In the genomic region with DNA sequence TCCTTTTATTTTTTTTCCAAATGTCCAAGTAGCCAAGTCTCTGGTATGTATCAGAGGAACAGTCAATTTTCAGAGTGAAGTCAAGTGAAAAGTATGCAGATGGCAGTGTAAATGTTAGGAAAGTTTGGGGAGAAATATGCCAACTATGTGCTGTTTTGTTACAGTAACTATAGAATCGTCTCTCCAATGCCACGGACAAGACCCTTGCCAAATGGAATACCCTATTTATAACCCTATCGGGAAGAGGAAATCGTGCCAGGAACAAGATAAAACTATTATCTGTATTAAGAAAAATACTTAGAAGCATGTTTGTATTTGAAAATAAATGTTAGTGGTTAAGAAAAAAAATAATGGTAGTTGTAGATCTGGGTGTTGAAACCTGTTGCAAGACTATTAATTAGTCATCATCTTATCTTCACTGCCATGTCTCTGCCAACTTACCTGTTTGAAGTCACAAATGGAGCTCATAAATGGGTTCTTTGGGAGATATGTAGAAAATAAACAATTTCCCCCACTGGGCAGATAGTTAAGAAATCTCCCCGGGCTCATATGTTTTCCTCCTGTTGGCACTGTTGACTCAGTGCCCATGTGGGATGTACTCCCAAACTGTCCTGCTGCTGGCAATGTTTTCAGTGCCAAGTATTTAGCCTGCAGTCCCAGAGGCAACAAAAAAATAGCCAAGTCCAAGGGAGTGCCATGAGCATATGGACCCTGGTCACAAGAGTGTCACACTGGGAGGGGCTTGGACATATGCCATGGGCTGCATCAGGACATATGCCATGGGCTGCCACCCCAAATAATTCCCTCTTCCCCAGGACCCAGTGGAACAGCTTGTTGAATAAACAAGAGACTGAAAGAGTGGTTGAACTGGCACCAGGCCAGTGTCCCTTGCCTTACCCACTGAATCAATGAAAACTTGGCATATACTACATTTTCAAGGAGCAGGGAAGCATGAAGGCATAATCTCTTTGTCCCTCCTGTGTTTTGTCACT, we compare ENCODE assay signal across 8 cellular contexts.
DNase-seq lines count a peak whose midpoint lies in the region; ATAC-seq and FAIRE-seq lines count a peak whose summit lies in the region.
"Had no signal": no experiment of that assay in that cellular context is flagged by ENCODE, and none has a peak within 500 bp of the region (broad histone marks: within the 10 kb centered on the region; RNA-seq: fewer than 3 reads in every experiment).

No MANE protein-coding gene starts in this region.

- H3K4me1 ChIP-seq in adipocyte (ENCODE audit: control insufficient read depth, insufficient read depth, low read length), result peaks cover 73% of the 10 kb centered on the region

- no peaks in the 10 kb centered on the region for H3K9me3 ChIP-seq in adipocyte (ENCODE audit: control insufficient read depth, low read length)

- H3K4me3 ChIP-seq in adipocyte (ENCODE audit: low read length), result no peak overlapping the region

- peak overlapping the region; percentile 20 for H3K9ac ChIP-seq in adipocyte (ENCODE audit: low read length)

- ATAC-seq in HG02642 (IDR thresholded peaks at IDR 0.05; ENCODE audit: poor library complexity, unreplicated experiment), result no peak

- FAIRE-seq in urothelium cell line (lab: Jason Lieb, UNC), result peak; percentile 74

- DNase-seq in LHCN-M2 (ENCODE audit: low read depth), result peak; percentile 86
- DNase-seq in adipocyte (ENCODE audit: low read depth), result peak; percentile 84
- peak in 27 of 51 donors; percentile 1 to 51 (median 11) for DNase-seq in hypothalamus (lab: John Stamatoyannopoulos, UW)
- DNase-seq in urothelium cell line (ENCODE audit: low spot score), result peak; percentile 47
- no peak for DNase-seq in NCI-H526 (lab: John Stamatoyannopoulos, UW)
- DNase-seq in stimulated activated naive CD4-positive, alpha-beta T cell (lab: John Stamatoyannopoulos, UW), result no peak
- DNase-seq: activated CD4-positive, alpha-beta memory T cell treated with anti-CD3 and anti-CD28 coated beads for 36 hours had no signal

- H3K36me3 ChIP-seq in adipocyte (ENCODE audit: control insufficient read depth, insufficient read depth, low read length, severe bottlenecking), result no peaks in the 10 kb centered on the region

- H3K27me3 ChIP-seq in adipocyte (replicated peaks; ENCODE audit: control insufficient read depth, insufficient read depth, low read length), result no peaks in the 10 kb centered on the region

Comparison
In these comparisons a context has a peak if more than half of its experiments do, and no peak if none do; other contexts are left out.
1. DNase-seq: peak in LHCN-M2 (single experiment), adipocyte (single experiment), hypothalamus (27 of 51) and urothelium cell line (single experiment); none in NCI-H526 (0 of 2) and stimulated activated naive CD4-positive, alpha-beta T cell (0 of 6).